ENCODE assay signal across 1 cellular context in the genomic region with DNA sequence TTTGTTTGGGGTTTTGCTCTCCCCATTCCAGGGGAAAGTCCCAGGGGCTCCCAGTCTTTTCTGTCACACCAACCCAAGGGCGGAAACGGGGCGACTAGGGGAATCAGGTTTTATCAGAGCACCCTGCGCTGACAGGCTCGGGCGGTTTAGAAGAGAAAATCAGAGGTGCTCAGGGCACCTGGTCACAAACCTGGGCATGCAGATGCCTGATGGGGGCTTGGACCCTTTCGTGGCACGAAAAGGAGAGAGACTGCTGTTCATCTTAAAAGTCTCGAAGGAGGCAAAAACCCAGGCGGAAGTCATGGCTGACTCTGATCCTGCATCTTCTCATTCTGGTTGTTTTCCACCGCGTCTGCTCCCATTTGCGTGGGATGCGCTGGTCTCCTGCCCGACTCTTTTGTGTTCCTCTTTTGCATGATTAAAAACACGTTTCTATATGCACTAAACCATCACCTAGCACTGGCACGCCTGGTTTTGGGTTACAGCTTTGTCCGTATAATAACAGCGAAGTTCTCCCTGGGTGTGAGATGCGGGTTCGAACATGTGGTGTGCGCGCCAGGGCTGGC.
A peak's percentile ranks its signal among the peaks of the same experiment; 100 is the strongest.
TF ChIP-seq lines count a peak whose summit lies in the region.

No MANE protein-coding gene starts in this region.

TF ChIP-seq in H1, 55 proteins besides CTCF, POLR2A, EP300 and RAD21:
- TF ChIP-seq TCF12 (IDR thresholded peaks at IDR 0.05; ENCODE audit: low read depth, low read length) (no peak), SRF (IDR thresholded peaks at IDR 0.05; ENCODE audit: low read depth, low read length) (no peak), RBBP5 (IDR thresholded peaks at IDR 0.05; ENCODE audit: borderline replicate concordance, low read depth, low read length) (no peak), BACH1 (IDR thresholded peaks at IDR 0.05; ENCODE audit: low read length) (no peak), EZH2 (IDR thresholded peaks at IDR 0.05; ENCODE audit: low read depth, low read length, severe bottlenecking) (peak; percentile 40), MAFK (IDR thresholded peaks at IDR 0.05; ENCODE audit: low read depth, low read length) (no peak), E2F6 (IDR thresholded peaks at IDR 0.05) (peak; percentile 44), SUZ12 (IDR thresholded peaks at IDR 0.05; ENCODE audit: low read length) (peak; percentile 43; the same call in 1 of the 2 replicates), ASH2L (IDR thresholded peaks at IDR 0.05; ENCODE audit: low read length) (peak; percentile 14), NANOG (IDR thresholded peaks at IDR 0.05; ENCODE audit: insufficient read depth, low read depth, low read length, poor library complexity, severe bottlenecking) (no peak)
- TF ChIP-seq, protein P1, sequence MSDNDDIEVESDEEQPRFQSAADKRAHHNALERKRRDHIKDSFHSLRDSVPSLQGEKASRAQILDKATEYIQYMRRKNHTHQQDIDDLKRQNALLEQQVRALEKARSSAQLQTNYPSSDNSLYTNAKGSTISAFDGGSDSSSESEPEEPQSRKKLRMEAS (IDR thresholded peaks at IDR 0.05), result peak; percentile 74
